10 cellular contexts compared by ENCODE assay signal in genomic region chr10:24723386-24723787, GRCh38. TPM values are rescaled to one million over a fixed set of nuclear protein-coding genes. Genes with fewer than 3 reads are reported as not detected.
DNase-seq lines count a peak whose midpoint lies in the region; ATAC-seq, FAIRE-seq and TF ChIP-seq lines count a peak whose summit lies in the region.
"Had no signal": no experiment of that assay in that cellular context is flagged by ENCODE, and none has a peak within 500 bp of the region (broad histone marks: within the 10 kb centered on the region; RNA-seq: fewer than 3 reads in every experiment).

No MANE protein-coding gene starts in this region.

- H3K4me1 ChIP-seq in endothelial cell of umbilical vein (ENCODE audit: control insufficient read depth, extremely low read depth, insufficient read depth, low read length) (peaks cover 38% of the 10 kb centered on the region), osteoblast (ENCODE audit: insufficient read depth, low read length) (peaks cover 33% of the 10 kb centered on the region)

- H3K4me2 ChIP-seq in endothelial cell of umbilical vein (ENCODE audit: insufficient read depth, low read length) (no peak overlapping the region), osteoblast (ENCODE audit: insufficient read depth, low read length) (no peak overlapping the region)

- H3K27me3 ChIP-seq in endothelial cell of umbilical vein (ENCODE audit: control insufficient read depth in 2 of 2, insufficient read depth in 2 of 2, low read length in 2 of 2) = no peaks in the 10 kb centered on the region
- no peaks in the 10 kb centered on the region for H3K27me3 ChIP-seq in osteoblast (ENCODE audit: insufficient read depth, low read length)

- H3K27ac Mint-ChIP-seq in WTC11 = no peak overlapping the region

- intact Hi-C loops in endothelial cell of umbilical vein (cut with micrococcal nuclease) = no loop called here

- H3K4me3 ChIP-seq in AG09309 (ENCODE audit: control insufficient read depth, low read depth, low read length) = peak overlapping the region; percentile 83
- peak overlapping the region; percentile 50 to 94 (median 92) for H3K4me3 ChIP-seq in endothelial cell of umbilical vein (replicated peaks in 1 of 3; ENCODE audit: insufficient read depth in 1 of 3, low read depth in 1 of 3, low read length in 3 of 3)
- peak overlapping the region; percentile 91 for H3K4me3 ChIP-seq in osteoblast (ENCODE audit: insufficient read depth, low read length)

- in situ Hi-C loops in KBM-7 (cut with MboI; ENCODE audit: low pct_unique_long_range_greater_than_20kb, low sequenced_read_pairs) = no loop called here

- H4K20me1 ChIP-seq in endothelial cell of umbilical vein (replicated peaks; ENCODE audit: control insufficient read depth, extremely low read depth, insufficient read depth, low read length) = peaks cover 14% of the 10 kb centered on the region
- peaks cover 15% of the 10 kb centered on the region for H4K20me1 ChIP-seq in osteoblast (ENCODE audit: insufficient read depth, low read length)

- dilution Hi-C loops in endothelial cell of umbilical vein (cut with MboI; ENCODE audit: extremely low pct_ligation_motif_present, low sequenced_read_pairs) = no loop called here

- H3K36me3 Mint-ChIP-seq in WTC11 = no peaks in the 10 kb centered on the region

- H3K9me1 ChIP-seq in endothelial cell of umbilical vein (replicated peaks; ENCODE audit: control insufficient read depth, extremely low read depth, insufficient read depth, low read length) = no peaks in the 10 kb centered on the region

- H3K9ac ChIP-seq in endothelial cell of umbilical vein (replicated peaks; ENCODE audit: extremely low read depth, insufficient read depth, low read length) = peak overlapping the region; percentile 94

- H3K36me3 ChIP-seq in endothelial cell of umbilical vein (ENCODE audit: control insufficient read depth in 2 of 2, extremely low read depth in 1 of 2, insufficient read depth in 2 of 2, low read length in 2 of 2) (peaks cover 0 to 8% of the 10 kb centered on the region in 2 experiments), osteoblast (ENCODE audit: insufficient read depth, low read length) (no peaks in the 10 kb centered on the region)

- TF ChIP-seq POLR2A in endothelial cell of umbilical vein (IDR thresholded peaks at IDR 0.05; ENCODE audit: low read depth, low read length) = no peak

- peak; percentile 25 for ATAC-seq in GM19025 (IDR thresholded peaks at IDR 0.05; ENCODE audit: low read depth, unreplicated experiment)
- ATAC-seq in HG03159 (IDR thresholded peaks at IDR 0.05; ENCODE audit: unreplicated experiment) = peak; percentile 19
- ATAC-seq in WTC11 = peak; percentile 15

- peaks cover 40% of the 10 kb centered on the region for H3K27me3 Mint-ChIP-seq in WTC11 (ENCODE audit: low read depth)

- TF ChIP-seq CTCF in AG09309 (IDR thresholded peaks at IDR 0.05; ENCODE audit: control insufficient read depth, insufficient read depth, low read depth, low read length, missing control alignments) (no peak), WTC11 (IDR thresholded peaks at IDR 0.05) (no peak), endothelial cell of umbilical vein (IDR thresholded peaks at IDR 0.05; ENCODE audit: extremely low read depth in 1 of 2, insufficient read depth in 1 of 2, low read depth in 1 of 2, low read length in 2 of 2) (no peak), osteoblast (IDR thresholded peaks at IDR 0.05; ENCODE audit: extremely low read depth, low read depth, low read length) (no peak)

- no peaks in the 10 kb centered on the region for H3K9me3 Mint-ChIP-seq in WTC11
- H3K9me3 Mint-ChIP-seq: neural crest cell had no signal

- H2AFZ ChIP-seq in endothelial cell of umbilical vein (ENCODE audit: low read depth, low read length) = no peak overlapping the region
- no peak overlapping the region for H2AFZ ChIP-seq in osteoblast (ENCODE audit: low read length)

- 0 out of 2 replicates have a peak overlapping the region, but pooled peaks have one; percentile 29 for H3K4me3 Mint-ChIP-seq in WTC11

- CTCF ChIA-PET in WTC11 (lab: Charles Lee) (interaction anchor here (0.6 kb wide), 2 partner anchors 237 to 1278 kb away, joined by 3 to 4 read pairs; no protein-coding TSS in a partner anchor), endothelial cell of umbilical vein (lab: Charles Lee) (interaction anchor here (0.6 to 4.3 kb wide), 9 partner anchors 11 to 390 kb away, joined by 3 to 27 read pairs (median 3); no protein-coding TSS in a partner anchor)

- POLR2A ChIA-PET in WTC11 (lab: Charles Lee) = interaction anchor here (2.2 kb wide), 1 partner anchor 228 kb away, joined by 12 read pairs; no protein-coding TSS in a partner anchor
- POLR2A ChIA-PET in endothelial cell of umbilical vein (lab: Charles Lee) = no interaction called here

- DNase-seq in AG09309 (ENCODE audit: low read depth) (no peak), WTC11 (ENCODE audit: low spot score) (no peak), endothelial cell of umbilical vein (ENCODE audit: low read depth, low spot score) (no peak), osteoblast (ENCODE audit: insufficient read length, low spot score, missing footprints) (peak; percentile 88), occipital lobe (lab: John Stamatoyannopoulos, UW) (no peak), KBM-7 (no peak)

- peaks cover 39% of the 10 kb centered on the region for H3K4me1 Mint-ChIP-seq in WTC11

- no TSS peak for BruUV-seq in endothelial cell of umbilical vein (replicated peaks; lab: Mats Ljungman, UMichigan)

- no peaks in the 10 kb centered on the region for H3K9me3 ChIP-seq in endothelial cell of umbilical vein (replicated peaks; ENCODE audit: control insufficient read depth, insufficient read depth, low read length)
- H3K9me3 ChIP-seq in osteoblast (ENCODE audit: low read depth, low read length) = no peaks in the 10 kb centered on the region

- H3K79me2 ChIP-seq in endothelial cell of umbilical vein (ENCODE audit: control insufficient read depth, insufficient read depth, low read length) (peaks cover 49% of the 10 kb centered on the region), osteoblast (ENCODE audit: insufficient read depth, low read length) (peaks cover 51% of the 10 kb centered on the region)

- FAIRE-seq in endothelial cell of umbilical vein (lab: Jason Lieb, UNC) = no peak

- peak overlapping the region; percentile 85 for H3K27ac ChIP-seq in endothelial cell of umbilical vein (ENCODE audit: insufficient read depth, low read depth, low read length)
- peak overlapping the region; percentile 81 for H3K27ac ChIP-seq in osteoblast (ENCODE audit: low read depth, low read length)
- H3K27ac ChIP-seq: HL-60 had no signal

TF ChIP-seq in WTC11, 78 proteins besides CTCF, POLR2A, EP300 and RAD21 (continues in another document):
- TF ChIP-seq GABPB1 (CRISPR knock-in tag; IDR thresholded peaks at IDR 0.05) (no peak), USF2 (CRISPR knock-in tag; IDR thresholded peaks at IDR 0.05) (0 out of 2 replicates have a peak, but pooled peaks have one; percentile 8), NR2C2 (CRISPR knock-in tag; IDR thresholded peaks at IDR 0.05) (no peak), HMGA2 (CRISPR knock-in tag; IDR thresholded peaks at IDR 0.05) (no peak)

TF ChIP-seq in endothelial cell of umbilical vein, 7 proteins besides CTCF, POLR2A, EP300 and RAD21:
- TF ChIP-seq FOS (IDR thresholded peaks at IDR 0.05; ENCODE audit: borderline replicate concordance, insufficient read depth, low read length) = no peak
- TF ChIP-seq, protein P1, sequence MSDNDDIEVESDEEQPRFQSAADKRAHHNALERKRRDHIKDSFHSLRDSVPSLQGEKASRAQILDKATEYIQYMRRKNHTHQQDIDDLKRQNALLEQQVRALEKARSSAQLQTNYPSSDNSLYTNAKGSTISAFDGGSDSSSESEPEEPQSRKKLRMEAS (IDR thresholded peaks at IDR 0.05; ENCODE audit: insufficient read depth, insufficient read length) = no peak
- TF ChIP-seq JUN (IDR thresholded peaks at IDR 0.05; ENCODE audit: borderline replicate concordance, insufficient read depth, insufficient read length, low read depth) = no peak
- no peak for TF ChIP-seq MYC (IDR thresholded peaks at IDR 0.05; ENCODE audit: low read depth, low read length)
- no peak for TF ChIP-seq EZH2 (IDR thresholded peaks at IDR 0.05; ENCODE audit: borderline replicate concordance, low read depth, low read length, severe bottlenecking)
- no peak for TF ChIP-seq POLR2AphosphoS5 (IDR thresholded peaks at IDR 0.05; ENCODE audit: insufficient read depth, low read depth, low read length)
- no peak for TF ChIP-seq GATA2 (IDR thresholded peaks at IDR 0.05; ENCODE audit: insufficient read depth, insufficient read length, low read depth, low read length)

RNA-seq across cellular contexts. Expression of gene ARHGAP21, which starts 0.3 kb away (rescaled TPM):
- total RNA-seq in WTC11 (2021) = 30.2 to 37.7 TPM (median 33.8 TPM) in 3 replicates
- total RNA-seq in endothelial cell of umbilical vein = 97.8 and 99.2 TPM in 2 replicates
- polyA plus RNA-seq in endothelial cell of umbilical vein = 26.6 and 29.5 TPM in 2 replicates
- 38.4 and 43.5 TPM in 2 replicates for polyA plus RNA-seq in endothelial cell of umbilical vein (2011; cell fraction: cytosol; rRNA removed)
- 140 and 156 TPM in 2 replicates for polyA plus RNA-seq in endothelial cell of umbilical vein (2011; cell fraction: nucleus; rRNA removed)
- 64.3 and 79.7 TPM in 2 replicates for polyA plus RNA-seq in endothelial cell of umbilical vein (2012)
- polyA minus RNA-seq in endothelial cell of umbilical vein = 118 and 134 TPM in 2 replicates
- 46.6 TPM for polyA minus RNA-seq in endothelial cell of umbilical vein (2011; cell fraction: cytosol; rRNA and poly(A)+ RNA removed)
- 138 and 231 TPM in 2 replicates for polyA minus RNA-seq in endothelial cell of umbilical vein (2011; cell fraction: nucleus; rRNA and poly(A)+ RNA removed)
- total RNA-seq in osteoblast = 140 and 165 TPM in 2 replicates
- 338 TPM for total RNA-seq in occipital lobe
